1 cellular context compared by ENCODE assay signal in genomic region chr7:158827411-158828342, GRCh38.
TF ChIP-seq lines count a peak whose summit lies in the region.

No MANE protein-coding gene starts in this region.

TF ChIP-seq in K562, 482 proteins besides CTCF, POLR2A, EP300 and RAD21 (continued from another document):
- no peak for TF ChIP-seq ETS1 (conservative IDR thresholded peaks at IDR 0.05; ENCODE audit: control insufficient read depth, low read depth, low read length)
- no peak for TF ChIP-seq ZNF398 (CRISPR knock-in tag; IDR thresholded peaks at IDR 0.05)
- TF ChIP-seq GTF2E2 (tag; IDR thresholded peaks at IDR 0.05), result no peak
- no peak for TF ChIP-seq ZNF184 (CRISPR knock-in tag; IDR thresholded peaks at IDR 0.05)
- TF ChIP-seq FOXA3 (CRISPR knock-in tag; conservative IDR thresholded peaks at IDR 0.05 in 1 of 2, IDR thresholded peaks at IDR 0.05 in 1 of 2), result no peak
- no peak for TF ChIP-seq RFX5 (IDR thresholded peaks at IDR 0.05; ENCODE audit: low read depth, low read length)
- no peak for TF ChIP-seq ZNF12 (CRISPR knock-in tag; IDR thresholded peaks at IDR 0.05)
- TF ChIP-seq NRF1 (conservative IDR thresholded peaks at IDR 0.05 in 1 of 2, IDR thresholded peaks at IDR 0.05 in 1 of 2), result peak; percentile 40 to 44; a peak in 1 of 4 replicates
- no peak for TF ChIP-seq CBFA2T3 (IDR thresholded peaks at IDR 0.05)
- no peak for TF ChIP-seq RBM25 (IDR thresholded peaks at IDR 0.05; ENCODE audit: low read depth, low read length, severe bottlenecking)
- TF ChIP-seq ZNF232 (CRISPR knock-in tag; IDR thresholded peaks at IDR 0.05), result no peak
- no peak for TF ChIP-seq NEUROD1 (IDR thresholded peaks at IDR 0.05; ENCODE audit: borderline replicate concordance, low read depth, low read length, partially characterized antibody)
- TF ChIP-seq GTF2A2 (tag; IDR thresholded peaks at IDR 0.05), result no peak
TF ChIP-seq in K562: peak in this region for 38.
